In genomic region chr5:58460727-58461286, GRCh38 we compare ENCODE assay signal across 8 cellular contexts. TPM values are rescaled to one million over a fixed set of nuclear protein-coding genes. Genes with fewer than 3 reads are reported as not detected.
DNase-seq lines count a peak whose midpoint lies in the region; ATAC-seq, FAIRE-seq and TF ChIP-seq lines count a peak whose summit lies in the region.

No MANE protein-coding gene starts in this region.

- peak overlapping the region; percentile 94 for H3K4me3 ChIP-seq in AG04450 (ENCODE audit: low read depth, low read length)
- H3K4me3 ChIP-seq in keratinocyte (ENCODE audit: control insufficient read depth in 2 of 3, extremely low read depth in 1 of 3, insufficient read depth in 2 of 3, low read depth in 1 of 3, low read length in 3 of 3) = peak overlapping the region; percentile 70 to 100 (median 100)

- peak overlapping the region; percentile 86 for H3K4me2 ChIP-seq in keratinocyte (ENCODE audit: control insufficient read depth, extremely low read depth, insufficient read depth, low read depth, low read length)

- H3K9ac ChIP-seq in keratinocyte (ENCODE audit: control insufficient read depth, extremely low read depth, insufficient read depth, low read length) = peak overlapping the region; percentile 95

- H2AFZ ChIP-seq in keratinocyte (ENCODE audit: control insufficient read depth, low read length) = peak overlapping the region; percentile 8

- H3K4me1 ChIP-seq in keratinocyte (ENCODE audit: control insufficient read depth, extremely low read depth, insufficient read depth, low read length) = peaks cover 24% of the 10 kb centered on the region

- TF ChIP-seq CTCF in AG04450 (IDR thresholded peaks at IDR 0.05; ENCODE audit: low read depth, low read length) = peak; percentile 83
- TF ChIP-seq CTCF in keratinocyte (optimal IDR thresholded peaks at IDR 0.05 in 1 of 3, IDR thresholded peaks at IDR 0.05 in 1 of 3, conservative IDR thresholded peaks at IDR 0.05 in 1 of 3; ENCODE audit: extremely low read depth in 1 of 3, insufficient read depth in 2 of 3, low read length in 3 of 3) = peak; percentile 77 to 95 (median 86)

- no peaks in the 10 kb centered on the region for H3K27me3 ChIP-seq in AG04450 (ENCODE audit: control insufficient read depth, insufficient read depth, low read length)
- H3K27me3 ChIP-seq in keratinocyte (ENCODE audit: control insufficient read depth, extremely low read depth, insufficient read depth, low read length) = no peaks in the 10 kb centered on the region

- DNase-seq in AG04450 (ENCODE audit: low read depth, low spot score) (peak; percentile 65), NCI-H2227 treated with DMSO at 0.1 percent for 48 hours (lab: John Stamatoyannopoulos, UW) (peak; percentile 57), cerebellar cortex (ENCODE audit: low spot score) (peak; percentile 80), keratinocyte (ENCODE audit: low read depth, low spot score) (no peak)
- peak; percentile 89 for DNase-seq in activated CD4-positive, CD25-positive, alpha-beta regulatory T cell treated with anti-CD3 and anti-CD28 coated beads, Interleukin-2, amount 50 U/mL, for 72 hours
- DNase-seq in stimulated activated CD4-positive, alpha-beta T cell treated with anti-CD3 and anti-CD28 coated beads, Interleukin-15, amount 100 ng/mL, for 1 hour (ENCODE audit: low read depth in 1 of 2, low spot score in 1 of 2) = peak; percentile 79 to 84

- dilution Hi-C loops in keratinocyte (cut with MboI; ENCODE audit: extremely low pct_ligation_motif_present, low sequenced_read_pairs) = no loop called here

- H3K36me3 ChIP-seq in keratinocyte (ENCODE audit: control insufficient read depth in 2 of 2, extremely low read depth in 1 of 2, insufficient read depth in 2 of 2, low read length in 2 of 2) = peaks cover 13 to 21% of the 10 kb centered on the region in 2 experiments

- FAIRE-seq in keratinocyte (lab: Jason Lieb, UNC) = peak; percentile 90

- H3K9me1 ChIP-seq in keratinocyte (ENCODE audit: control insufficient read depth, extremely low read depth, insufficient read depth, low read length) = no peaks in the 10 kb centered on the region

- POLR2A ChIA-PET in AG04450 (lab: Yijun Ruan, JAX) = interaction anchor here (0.7 to 3.1 kb wide), 13 partner anchors 50 to 1163 kb away, joined by 3 to 36 read pairs (median 4); no protein-coding TSS in a partner anchor

- peaks cover 27% of the 10 kb centered on the region for H4K20me1 ChIP-seq in keratinocyte (ENCODE audit: control insufficient read depth, extremely low read depth, insufficient read depth, low read length)

- H3K27ac ChIP-seq in AG04450 (ENCODE audit: low read depth, low read length) (peak overlapping the region; percentile 87), keratinocyte (ENCODE audit: control insufficient read depth, insufficient read depth, low read length) (peak overlapping the region; percentile 91)

- CTCF ChIA-PET in AG04450 (lab: Charles Lee) = interaction anchor here (0.6 to 7.5 kb wide), 55 partner anchors 14 to 1623 kb away, joined by 3 to 177 read pairs (median 4); no protein-coding TSS in a partner anchor

- H3K79me2 ChIP-seq in keratinocyte (ENCODE audit: control insufficient read depth, insufficient read depth, low read length) = peaks cover 43% of the 10 kb centered on the region

- ATAC-seq in GM18867 (IDR thresholded peaks at IDR 0.05; ENCODE audit: unreplicated experiment) = peak; percentile 75
- ATAC-seq in HG03103 (IDR thresholded peaks at IDR 0.05; ENCODE audit: low read depth, unreplicated experiment) = peak; percentile 64

- no peaks in the 10 kb centered on the region; the same call in 1 of the 2 replicates for H3K9me3 ChIP-seq in AG04450 (ENCODE audit: control insufficient read depth, insufficient read depth, low read length)
- no peaks in the 10 kb centered on the region for H3K9me3 ChIP-seq in keratinocyte (ENCODE audit: control insufficient read depth, low read depth, low read length)

RNA-seq across cellular contexts. Expression of gene PLK2, which starts 0.9 kb away (rescaled TPM):
- 229 and 244 TPM in 2 replicates for polyA plus RNA-seq in AG04450 (2011; rRNA removed)
- 595 and 624 TPM in 2 replicates for polyA minus RNA-seq in AG04450 (2011; rRNA and poly(A)+ RNA removed)
- polyA plus RNA-seq in keratinocyte = 178 to 295 TPM (median 294 TPM) in 3 replicates
- polyA plus RNA-seq in keratinocyte (2011; ENCODE audit: low read depth) = 348 TPM
- 127 and 157 TPM in 2 replicates for polyA plus RNA-seq in keratinocyte (2011; cell fraction: cytosol; rRNA removed)
- polyA plus RNA-seq in keratinocyte (2011; cell fraction: nucleus; rRNA removed) = 454 and 553 TPM in 2 replicates
- polyA plus RNA-seq in keratinocyte (2012; ENCODE audit: low replicate concordance) = 179 and 228 TPM in 2 replicates
- polyA minus RNA-seq in keratinocyte = 214 to 563 TPM (median 490 TPM) in 3 replicates
- polyA minus RNA-seq in keratinocyte (2011; cell fraction: cytosol; rRNA and poly(A)+ RNA removed) = 680 TPM
- 876 and 1,175 TPM in 2 replicates for polyA minus RNA-seq in keratinocyte (2011; cell fraction: nucleus; rRNA and poly(A)+ RNA removed)

RNA-seq across cellular contexts. Expression of gene GAPT, which starts 30.4 kb away (rescaled TPM):
- polyA plus RNA-seq in AG04450 (2011; rRNA removed) (not detected in 2 replicates), keratinocyte (not detected in 3 replicates)
- polyA minus RNA-seq in AG04450 (2011; rRNA and poly(A)+ RNA removed) = not detected in 2 replicates
- not detected for polyA plus RNA-seq in keratinocyte (2011; ENCODE audit: low read depth)
- polyA plus RNA-seq in keratinocyte (2011; cell fraction: cytosol; rRNA removed) = not detected in 2 replicates
- polyA plus RNA-seq in keratinocyte (2011; cell fraction: nucleus; rRNA removed) = not detected in 2 replicates
- polyA plus RNA-seq in keratinocyte (2012; ENCODE audit: low replicate concordance) = not detected in 2 replicates
- polyA minus RNA-seq in keratinocyte = not detected in 3 replicates
- polyA minus RNA-seq in keratinocyte (2011; cell fraction: cytosol; rRNA and poly(A)+ RNA removed) = not detected
- polyA minus RNA-seq in keratinocyte (2011; cell fraction: nucleus; rRNA and poly(A)+ RNA removed) = not detected in 2 replicates
